ENCODE assay signal across 22 cellular contexts in the genomic region with DNA sequence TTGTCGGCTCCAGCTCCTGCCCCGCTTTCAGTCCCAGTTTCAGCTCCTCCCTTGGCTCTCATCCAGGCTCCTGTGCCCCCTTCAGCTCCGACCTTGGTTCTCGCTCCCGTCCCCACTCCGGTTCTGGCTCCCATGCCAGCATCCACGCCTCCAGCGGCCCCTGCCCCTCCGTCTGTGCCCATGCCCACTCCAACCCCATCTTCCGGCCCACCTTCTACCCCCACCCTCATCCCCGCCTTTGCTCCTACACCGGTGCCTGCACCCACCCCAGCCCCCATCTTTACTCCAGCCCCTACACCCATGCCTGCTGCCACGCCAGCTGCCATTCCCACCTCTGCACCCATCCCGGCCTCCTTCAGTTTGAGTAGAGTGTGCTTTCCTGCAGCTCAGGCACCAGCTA. TPM values are rescaled to one million over a fixed set of nuclear protein-coding genes. Genes with fewer than 3 reads are reported as not detected.
A peak's percentile ranks its signal among the peaks of the same experiment; 100 is the strongest.
DNase-seq lines count a peak whose midpoint lies in the region; ATAC-seq and TF ChIP-seq lines count a peak whose summit lies in the region.
"Had no signal": no experiment of that assay in that cellular context is flagged by ENCODE, and none has a peak within 500 bp of the region (broad histone marks: within the 10 kb centered on the region; RNA-seq: fewer than 3 reads in every experiment).

No MANE protein-coding gene starts in this region.

- H3K4me1 ChIP-seq in neuronal stem cell (ENCODE audit: control insufficient read depth in 2 of 2, insufficient read depth in 1 of 2, low read depth in 1 of 2, low read length in 2 of 2) (no peaks in the 10 kb centered on the region), spleen (no peaks in the 10 kb centered on the region)

- H3K9ac ChIP-seq in neuronal stem cell (ENCODE audit: low read depth, low read length, poor library complexity) = no peak overlapping the region
- H3K9ac ChIP-seq: BLaER1 treated with 17β-estradiol and CSF1 and Interleukin-3, amounts not matched to agents 10 nM and 100 nM had no signal

- ATAC-seq in T-helper 17 cell (no peak), HG03280 (IDR thresholded peaks at IDR 0.05; ENCODE audit: unreplicated experiment) (no peak)
- ATAC-seq: GM12878 had no signal

- H2BK12ac ChIP-seq in neuronal stem cell (ENCODE audit: low read length) = no peak overlapping the region

- WGBS in neuronal stem cell (ENCODE audit: extremely low coverage in 2 of 2, insufficient read length in 2 of 2, insufficient replicate concordance in 1 of 2), 2 donors = no CpG with 5 or more reads among the region's 14 CpGs
- WGBS in spleen, 5 donors = 86 to 98% (median 94%) methylated on average over 13 to 14 of the region's 14 CpGs

- H2BK120ac ChIP-seq in neuronal stem cell (ENCODE audit: low read depth, low read length) = no peak overlapping the region

- no peak overlapping the region for H2BK5ac ChIP-seq in neuronal stem cell (ENCODE audit: low read length)

- H3K9me3 ChIP-seq in T-helper 17 cell (ENCODE audit: control insufficient read depth, low read length, poor library complexity, severe bottlenecking) (no peaks in the 10 kb centered on the region), neuronal stem cell (replicated peaks in 1 of 2; ENCODE audit: control insufficient read depth in 2 of 2, insufficient read depth in 1 of 2, low read depth in 1 of 2, low read length in 2 of 2) (no peaks in the 10 kb centered on the region), spleen (no peaks in the 10 kb centered on the region)
- H3K9me3 ChIP-seq: BLaER1 treated with 17β-estradiol and CSF1 and Interleukin-3, amounts not matched to agents 10 nM and 100 nM had no signal

- H3K36me3 ChIP-seq in neuronal stem cell (replicated peaks in 1 of 2; ENCODE audit: control insufficient read depth in 2 of 2, insufficient read depth in 2 of 2, low read length in 2 of 2) (peaks cover 32 to 66% of the 10 kb centered on the region in 2 donors), spleen (peaks cover 0 to 75% (median 18%) of the 10 kb centered on the region in 6 donors)

- H2AFZ ChIP-seq in neuronal stem cell (ENCODE audit: low read length) = no peak overlapping the region

- TF ChIP-seq POLR2A in spleen (IDR thresholded peaks at IDR 0.05) = no peak

- DNase-seq in T-helper 17 cell (no peak), neuronal stem cell (ENCODE audit: low spot score) (no peak), spleen (peak; percentile 66), dedifferentiated amniotic fluid mesenchymal stem cell (ENCODE audit: extremely low spot score) (no peak), GM13976 (ENCODE audit: low spot score) (no peak)
- DNase-seq: 8988T; AML-193; CD4-positive, alpha-beta T cell; CD8-positive, alpha-beta memory T cell; COR-L47; DMS 273 treated with DMSO at 0.1 percent for 48 hours; DMS153; DMS53; DMS79; DND-41; EL; GDM1 had no signal

- H2AK5ac ChIP-seq in neuronal stem cell (ENCODE audit: low read depth, low read length) = no peak overlapping the region

- peaks cover 1% of the 10 kb centered on the region for H3K79me1 ChIP-seq in neuronal stem cell (ENCODE audit: low read depth, low read length)

- TF ChIP-seq CTCF in spleen (IDR thresholded peaks at IDR 0.05 in 8 of 11, conservative IDR thresholded peaks at IDR 0.05 in 3 of 11) = no peak
- no peak for TF ChIP-seq CTCF in GM13976 (IDR thresholded peaks at IDR 0.05; ENCODE audit: borderline replicate concordance, control extremely low read depth, extremely low read depth, insufficient read depth, missing control alignments)

- no peaks in the 10 kb centered on the region for H3K27me3 Mint-ChIP-seq in T-helper 17 cell
- H3K27me3 Mint-ChIP-seq: B cell; CD4-positive, alpha-beta T cell had no signal

- H3K36me3 Mint-ChIP-seq in T-helper 17 cell (ENCODE audit: low read depth) = no peaks in the 10 kb centered on the region

- H3K4ac ChIP-seq in neuronal stem cell (ENCODE audit: low read length) = no peak overlapping the region

- H3K4me3 Mint-ChIP-seq in T-helper 17 cell = peak overlapping the region; percentile 25
- H3K4me3 Mint-ChIP-seq: B cell; CD4-positive, alpha-beta T cell; CD8-positive, alpha-beta memory T cell had no signal

- H3K27ac ChIP-seq in neuronal stem cell (replicated peaks; ENCODE audit: low read length) = no peak overlapping the region
- no peak overlapping the region for H3K27ac ChIP-seq in spleen
- H3K27ac ChIP-seq: BLaER1 treated with 17β-estradiol and CSF1 and Interleukin-3, amounts not matched to agents 10 nM and 100 nM; C4-2B had no signal

- no peak overlapping the region for H3K18ac ChIP-seq in neuronal stem cell (ENCODE audit: low read length)

- intact Hi-C loops in spleen (cut with DNase I; ENCODE audit: low total_unique reads) = no loop called here

- no peak overlapping the region for H4K8ac ChIP-seq in neuronal stem cell (ENCODE audit: low read depth, low read length)

- no peak overlapping the region for H3K4me3 ChIP-seq in neuronal stem cell (ENCODE audit: low read length in 2 of 2)
- no peak overlapping the region for H3K4me3 ChIP-seq in spleen
- H3K4me3 ChIP-seq: BLaER1 treated with 17β-estradiol and CSF1 and Interleukin-3, amounts not matched to agents 10 nM and 100 nM; GM12878 had no signal

- peak overlapping the region; percentile 11 for H3K4me2 ChIP-seq in neuronal stem cell (ENCODE audit: insufficient read depth, low read length, poor library complexity, severe bottlenecking)
- H3K4me2 ChIP-seq: BLaER1 treated with 17β-estradiol and CSF1 and Interleukin-3, amounts not matched to agents 10 nM and 100 nM had no signal

- H4K91ac ChIP-seq in neuronal stem cell (ENCODE audit: low read depth, low read length, poor library complexity) = no peak overlapping the region

- H3K27me3 ChIP-seq in neuronal stem cell (ENCODE audit: control insufficient read depth in 3 of 3, insufficient read depth in 3 of 3, low read depth in 1 of 3, low read length in 3 of 3) (no peaks in the 10 kb centered on the region), spleen (replicated peaks in 1 of 7) (no peaks in the 10 kb centered on the region)

- H3K14ac ChIP-seq in neuronal stem cell (ENCODE audit: low read length) = no peak overlapping the region

- H3K4me1 Mint-ChIP-seq in T-helper 17 cell = peaks cover 2% of the 10 kb centered on the region
- H3K4me1 Mint-ChIP-seq: B cell; CD8-positive, alpha-beta memory T cell had no signal

- no peak overlapping the region for H3K23ac ChIP-seq in neuronal stem cell (ENCODE audit: low read depth, low read length, poor library complexity)

- H2BK15ac ChIP-seq in neuronal stem cell (ENCODE audit: low read length) = no peak overlapping the region

- H3K27ac Mint-ChIP-seq in T-helper 17 cell = no peak overlapping the region
- H3K27ac Mint-ChIP-seq: B cell; CD4-positive, alpha-beta T cell had no signal

- in situ Hi-C loops in GM13976 (cut with MboI; ENCODE audit: low sequenced_read_pairs, unreplicated experiment) = no loop called here

RNA-seq across cellular contexts. Expression of a gene that starts 31.2 kb away (rescaled TPM):
- total RNA-seq in T-helper 17 cell (10 to 100 TPM in 1 of 2 donors, 1 to 10 TPM in 1; 8.0 to 10.8 TPM), spleen (10 to 100 TPM in 5 of 7 donors, 1 to 10 TPM in 2; 6.5 to 18.1 (median 16.6) TPM)
- polyA plus RNA-seq in neuronal stem cell (2013, experiment 1 of 2) = 18.2 TPM
- polyA plus RNA-seq in neuronal stem cell (2013, experiment 2 of 2) = 17.8 TPM
- 1 to 10 TPM in 1 of 3 donors, under 1 TPM in 2; 0.85 to 3.5 (median 0.86) TPM for polyA plus RNA-seq in spleen
